In the genomic region with DNA sequence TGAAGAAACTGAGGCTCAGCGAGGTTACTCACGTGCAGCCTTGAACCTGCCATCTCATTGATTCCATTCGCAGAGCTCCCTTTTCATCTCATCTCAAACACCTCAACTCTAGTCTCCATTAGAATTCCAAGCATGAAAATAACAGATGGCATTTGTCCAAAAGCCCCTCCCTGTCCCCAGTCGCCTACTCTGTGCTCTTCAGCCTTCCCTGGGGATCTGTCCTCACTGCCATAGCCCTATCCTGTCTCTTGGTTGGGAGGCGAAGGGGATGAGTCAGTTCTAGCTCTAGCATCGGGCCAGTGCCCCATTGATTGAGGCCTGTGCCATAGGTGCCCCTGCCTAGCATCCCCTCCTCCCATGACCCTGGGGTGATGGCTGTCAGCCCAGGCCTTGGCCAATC, we compare ENCODE assay signal across 21 cellular contexts.
"Had no signal": no experiment of that assay in that cellular context is flagged by ENCODE, and none has a peak within 500 bp of the region (broad histone marks: within the 10 kb centered on the region; RNA-seq: fewer than 3 reads in every experiment).

No MANE protein-coding gene starts in this region.

- H3K9ac ChIP-seq: parathyroid adenoma had no signal

- H3K79me2 ChIP-seq: parathyroid adenoma had no signal

- DNase-seq: activated B cell treated with CpG ODN at 0.5 μM for 24 hours; activated CD8-positive, alpha-beta memory T cell treated with anti-CD3 and anti-CD28 coated beads, Interleukin-2, amount 10 ng/mL, durations not matched to agents 7 days and 5 days; activated CD8-positive, alpha-beta T cell treated with anti-CD3 and anti-CD28 coated beads, Interleukin-2, amount 10 ng/mL, durations not matched to agents 7 days and 5 days; activated naive CD4-positive, alpha-beta T cell; activated T-cell treated with anti-CD3 and anti-CD28 coated beads, Interleukin-2, amount 50 U/mL, for 72 hours; dermis blood vessel endothelial cell; effector CD4-positive, alpha-beta T cell; esophagus squamous epithelium; foreskin melanocyte; midbrain; naive thymus-derived CD4-positive, alpha-beta T cell; occipital lobe; psoas muscle; spleen; stimulated activated naive CD4-positive, alpha-beta T cell; T-cell; tibial artery had no signal

- H3K36me3 ChIP-seq: esophagus squamous epithelium, spleen, suprapubic skin, tibial artery had no signal

- H3K27ac ChIP-seq: esophagus squamous epithelium, parathyroid adenoma, psoas muscle, spleen, suprapubic skin, tibial artery had no signal

- H3K27ac Mint-ChIP-seq: activated B cell treated with CpG ODN at 0.5 μM for 24 hours; activated CD8-positive, alpha-beta memory T cell treated with anti-CD3 and anti-CD28 coated beads, Interleukin-2, amount 10 ng/mL, durations not matched to agents 7 days and 5 days; activated CD8-positive, alpha-beta T cell treated with anti-CD3 and anti-CD28 coated beads, Interleukin-2, amount 10 ng/mL, durations not matched to agents 7 days and 5 days; activated naive CD4-positive, alpha-beta T cell treated with anti-CD3 and anti-CD28 coated beads, Interleukin-2, amount 50 U/mL, for 72 hours; activated T-cell treated with anti-CD3 and anti-CD28 coated beads, Interleukin-2, amount 50 U/mL, for 72 hours; naive thymus-derived CD4-positive, alpha-beta T cell; T-cell; T-helper 2 cell treated with Interferon-gamma antibody and Interleukin-4, amounts not matched to agents 5 μg/mL and 100 μg/mL, for 36 hours had no signal

- H3K36me3 Mint-ChIP-seq: activated CD8-positive, alpha-beta memory T cell treated with anti-CD3 and anti-CD28 coated beads, Interleukin-2, amount 10 ng/mL, durations not matched to agents 7 days and 5 days; activated naive CD4-positive, alpha-beta T cell treated with anti-CD3 and anti-CD28 coated beads, Interleukin-2, amount 50 U/mL, for 72 hours; naive thymus-derived CD4-positive, alpha-beta T cell; T-cell had no signal

- H3K4me3 Mint-ChIP-seq: activated B cell treated with CpG ODN at 0.5 μM for 24 hours; activated CD8-positive, alpha-beta memory T cell treated with anti-CD3 and anti-CD28 coated beads, Interleukin-2, amount 10 ng/mL, durations not matched to agents 7 days and 5 days; activated CD8-positive, alpha-beta T cell treated with anti-CD3 and anti-CD28 coated beads, Interleukin-2, amount 10 ng/mL, durations not matched to agents 7 days and 5 days; activated T-cell treated with anti-CD3 and anti-CD28 coated beads, Interleukin-2, amount 50 U/mL, for 72 hours; naive thymus-derived CD4-positive, alpha-beta T cell; T-cell; T-helper 2 cell treated with Interferon-gamma antibody and Interleukin-4, amounts not matched to agents 5 μg/mL and 100 μg/mL, for 36 hours had no signal

- H3K27me3 ChIP-seq: suprapubic skin, tibial artery had no signal

- H3K9me3 Mint-ChIP-seq: activated B cell treated with CpG ODN at 0.5 μM for 24 hours; activated naive CD4-positive, alpha-beta T cell treated with anti-CD3 and anti-CD28 coated beads, Interleukin-2, amount 50 U/mL, for 72 hours; activated T-cell treated with anti-CD3 and anti-CD28 coated beads, Interleukin-2, amount 50 U/mL, for 72 hours; naive thymus-derived CD4-positive, alpha-beta T cell; T-cell; T-helper 2 cell treated with Interferon-gamma antibody and Interleukin-4, amounts not matched to agents 5 μg/mL and 100 μg/mL, for 36 hours had no signal

- H3K9me3 ChIP-seq: esophagus squamous epithelium, psoas muscle, spleen, suprapubic skin, tibial artery had no signal

- H3K4me1 ChIP-seq: esophagus squamous epithelium, parathyroid adenoma, psoas muscle, spleen, suprapubic skin, tibial artery had no signal

- H3K27me3 Mint-ChIP-seq: activated CD8-positive, alpha-beta memory T cell treated with anti-CD3 and anti-CD28 coated beads, Interleukin-2, amount 10 ng/mL, durations not matched to agents 7 days and 5 days had no signal

- H3K4me3 ChIP-seq: esophagus squamous epithelium, psoas muscle, spleen, suprapubic skin, tibial artery had no signal

- H2AFZ ChIP-seq: parathyroid adenoma had no signal

- H3K4me1 Mint-ChIP-seq: activated B cell treated with CpG ODN at 0.5 μM for 24 hours; activated CD8-positive, alpha-beta memory T cell treated with anti-CD3 and anti-CD28 coated beads, Interleukin-2, amount 10 ng/mL, durations not matched to agents 7 days and 5 days; naive thymus-derived CD4-positive, alpha-beta T cell; T-cell had no signal

- ATAC-seq: activated CD8-positive, alpha-beta memory T cell treated with anti-CD3 and anti-CD28 coated beads, Interleukin-2, amount 10 ng/mL, durations not matched to agents 7 days and 5 days; activated CD8-positive, alpha-beta T cell treated with anti-CD3 and anti-CD28 coated beads, Interleukin-2, amount 10 ng/mL, durations not matched to agents 7 days and 5 days; activated naive CD4-positive, alpha-beta T cell treated with anti-CD3 and anti-CD28 coated beads, Interleukin-2, amount 50 U/mL, for 72 hours; activated T-cell treated with anti-CD3 and anti-CD28 coated beads, Interleukin-2, amount 50 U/mL, for 72 hours; naive thymus-derived CD4-positive, alpha-beta T cell; psoas muscle; T-cell had no signal
